1 cellular context compared by ENCODE assay signal in the genomic region with DNA sequence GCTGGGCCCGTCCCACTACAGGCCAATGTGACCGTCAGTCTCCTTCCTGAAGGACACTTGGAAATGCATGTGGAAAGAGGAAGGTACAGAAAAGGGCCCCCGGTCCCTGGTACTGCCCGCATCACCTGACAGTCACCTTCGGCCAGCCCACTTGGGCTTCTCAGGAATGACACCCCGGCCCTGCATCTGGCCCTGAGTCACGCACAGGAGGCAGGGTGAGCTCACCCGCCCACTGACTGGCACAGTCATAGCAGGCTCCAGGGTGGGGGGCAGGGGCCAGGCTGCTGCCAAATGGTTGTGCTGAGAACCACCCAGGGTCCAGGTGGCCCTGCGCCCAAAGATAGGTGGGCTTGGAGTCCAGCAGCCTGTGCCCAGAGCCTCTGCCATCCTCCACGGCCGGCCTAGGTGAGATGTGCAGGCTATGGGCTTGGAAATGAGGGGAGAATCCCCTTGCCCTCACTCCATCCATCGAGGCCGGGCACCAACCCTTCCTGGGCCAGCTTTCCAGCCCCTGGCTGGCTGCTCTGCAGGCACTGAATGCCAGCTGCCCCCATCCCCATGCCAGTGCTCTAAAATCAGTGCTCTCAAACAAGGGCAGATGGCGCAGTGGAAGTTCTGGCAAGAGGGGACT.
TF ChIP-seq lines count a peak whose summit lies in the region.

No MANE protein-coding gene starts in this region.

TF ChIP-seq in HEK293, 187 proteins besides CTCF, POLR2A, EP300 and RAD21 (continued from another document):
- TF ChIP-seq, protein P1, sequence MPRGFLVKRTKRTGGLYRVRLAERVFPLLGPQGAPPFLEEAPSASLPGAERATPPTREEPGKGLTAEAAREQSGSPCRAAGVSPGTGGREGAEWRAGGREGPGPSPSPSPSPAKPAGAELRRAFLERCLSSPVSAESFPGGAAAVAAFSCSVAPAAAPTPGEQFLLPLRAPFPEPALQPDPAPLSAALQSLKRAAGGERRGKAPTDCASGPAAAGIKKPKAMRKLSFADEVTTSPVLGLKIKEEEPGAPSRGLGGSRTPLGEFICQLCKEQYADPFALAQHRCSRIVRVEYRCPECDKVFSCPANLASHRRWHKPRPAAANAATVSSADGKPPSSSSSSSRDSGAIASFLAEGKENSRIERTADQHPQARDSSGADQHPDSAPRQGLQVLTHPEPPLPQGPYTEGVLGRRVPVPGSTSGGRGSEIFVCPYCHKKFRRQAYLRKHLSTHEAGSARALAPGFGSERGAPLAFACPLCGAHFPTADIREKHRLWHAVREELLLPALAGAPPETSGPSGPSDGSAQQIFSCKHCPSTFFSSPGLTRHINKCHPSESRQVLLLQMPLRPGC (tag by site-specific recombination; IDR thresholded peaks at IDR 0.05): no peak
